In the genomic region with DNA sequence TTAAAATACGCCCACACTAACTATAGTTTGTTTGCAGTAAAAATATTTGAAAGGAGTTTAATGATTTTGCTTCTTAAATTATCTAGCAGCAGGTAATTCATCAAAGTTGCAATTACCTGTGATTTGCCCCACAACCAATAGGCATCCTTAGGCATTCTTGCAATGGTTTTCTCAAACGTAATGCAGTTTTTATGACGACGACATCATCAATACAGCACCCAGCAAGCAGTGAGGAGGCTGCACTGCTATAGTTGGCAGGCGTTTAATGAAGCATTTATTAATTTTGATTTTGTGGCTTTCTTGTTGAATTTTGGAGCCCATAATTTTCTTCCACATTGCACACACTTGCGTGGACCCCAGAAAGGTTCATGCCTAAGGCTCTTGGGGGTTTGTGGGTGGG, we compare ENCODE assay signal across 1 cellular context.
TF ChIP-seq lines count a peak whose summit lies in the region.

No MANE protein-coding gene starts in this region.

TF ChIP-seq in IMR-90, 13 proteins besides CTCF, POLR2A, EP300 and RAD21 (continued from another document):
- no peak for TF ChIP-seq NFE2L2 (IDR thresholded peaks at IDR 0.05; ENCODE audit: low read depth, low read length)
- TF ChIP-seq RFX5 (IDR thresholded peaks at IDR 0.05; ENCODE audit: low read depth, low read length), result no peak
- no peak for TF ChIP-seq SMC3 (IDR thresholded peaks at IDR 0.05; ENCODE audit: low read depth, low read length)
- TF ChIP-seq, protein P1, sequence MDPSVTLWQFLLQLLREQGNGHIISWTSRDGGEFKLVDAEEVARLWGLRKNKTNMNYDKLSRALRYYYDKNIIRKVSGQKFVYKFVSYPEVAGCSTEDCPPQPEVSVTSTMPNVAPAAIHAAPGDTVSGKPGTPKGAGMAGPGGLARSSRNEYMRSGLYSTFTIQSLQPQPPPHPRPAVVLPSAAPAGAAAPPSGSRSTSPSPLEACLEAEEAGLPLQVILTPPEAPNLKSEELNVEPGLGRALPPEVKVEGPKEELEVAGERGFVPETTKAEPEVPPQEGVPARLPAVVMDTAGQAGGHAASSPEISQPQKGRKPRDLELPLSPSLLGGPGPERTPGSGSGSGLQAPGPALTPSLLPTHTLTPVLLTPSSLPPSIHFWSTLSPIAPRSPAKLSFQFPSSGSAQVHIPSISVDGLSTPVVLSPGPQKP (IDR thresholded peaks at IDR 0.05; ENCODE audit: borderline replicate concordance, low read depth, low read length), result no peak
- no peak for TF ChIP-seq BHLHE40 (IDR thresholded peaks at IDR 0.05; ENCODE audit: low read depth, low read length)
- no peak for TF ChIP-seq RCOR1 (IDR thresholded peaks at IDR 0.05; ENCODE audit: insufficient replicate concordance, low read length)
- TF ChIP-seq MAFK (IDR thresholded peaks at IDR 0.05; ENCODE audit: low read depth, low read length), result no peak
- TF ChIP-seq CEBPB (IDR thresholded peaks at IDR 0.05; ENCODE audit: low read depth, low read length), result no peak
- no peak for TF ChIP-seq MXI1 (IDR thresholded peaks at IDR 0.05; ENCODE audit: borderline replicate concordance, low read depth, low read length)
- no peak for TF ChIP-seq CHD1 (IDR thresholded peaks at IDR 0.05; ENCODE audit: low read depth, low read length)
